ENCODE assay signal across 10 cellular contexts in genomic region chr2:29921560-29921915, GRCh38. TPM values are rescaled to one million over a fixed set of nuclear protein-coding genes. Genes with fewer than 3 reads are reported as not detected.
DNase-seq lines count a peak whose midpoint lies in the region; ATAC-seq, FAIRE-seq and TF ChIP-seq lines count a peak whose summit lies in the region.
"Had no signal": no experiment of that assay in that cellular context is flagged by ENCODE, and none has a peak within 500 bp of the region (broad histone marks: within the 10 kb centered on the region; RNA-seq: fewer than 3 reads in every experiment).

ALK (minus strand) TSS chr2:29921586; CDS start chr2:29920659, 927 bp downstream.

- H3K9me3 ChIP-seq in right lobe of liver: no peaks in the 10 kb centered on the region
- H3K9me3 ChIP-seq: neutrophil had no signal

- H3K27ac ChIP-seq in right lobe of liver: no peak within 1 kb of the TSS
- H3K27ac ChIP-seq: 22Rv1, neutrophil had no signal

- peak; percentile 34 for DNase-seq in NCI-H2107 treated with DMSO at 0.1 percent for 48 hours (lab: John Stamatoyannopoulos, UW; ENCODE audit: unreplicated experiment)
- no peak for DNase-seq in NCI-H2107 (lab: John Stamatoyannopoulos, UW)
- DNase-seq in NCI-H2227 treated with DMSO at 0.1 percent for 48 hours (lab: John Stamatoyannopoulos, UW): peak; percentile 92
- peak; percentile 72 to 76 for DNase-seq in activated CD4-positive, alpha-beta T cell treated with anti-CD3 and anti-CD28 coated beads, Interleukin-2, amount 50 U/mL, for 48 hours
- peak; percentile 97 for DNase-seq in ecto neural progenitor cell (ENCODE audit: low spot score)
- DNase-seq in right lobe of liver: peak; percentile 81 to 89 (median 83)
- DNase-seq in stimulated activated CD4-positive, alpha-beta T cell treated with anti-CD3 and anti-CD28 coated beads, Interleukin-4, amount 100 ng/mL, for 4 hours: peak; percentile 45 to 61
- no peak for DNase-seq in H54 (ENCODE audit: insufficient read length, low spot score)

- peak; percentile 95 to 99 (median 97) for ATAC-seq in right lobe of liver

- TF ChIP-seq POLR2A in right lobe of liver (IDR thresholded peaks at IDR 0.05) (no peak), H54 (IDR thresholded peaks at IDR 0.05; ENCODE audit: low read depth, low read length) (no peak)

- intact Hi-C loops in right lobe of liver (cut with DNase I): loop anchor here in 1 of 2 donors (5.0 kb wide), 1 partner anchor 151 kb away; no protein-coding TSS in a partner anchor

- WGBS in right lobe of liver (ENCODE audit: insufficient coverage, low coverage, low lambda C conversion rate, missing lambda C conversion rate): 0% methylated on average over 7 of the region's 27 CpGs

- no peak for TF ChIP-seq CTCF in right lobe of liver (IDR thresholded peaks at IDR 0.05)

- H3K36me3 ChIP-seq in right lobe of liver: no peaks in the 10 kb centered on the region
- H3K36me3 ChIP-seq: neutrophil had no signal

- FAIRE-seq in H54 (lab: Jason Lieb, UNC): no peak

- peaks cover 7 to 39% of the 10 kb centered on the region in 2 donors for H3K27me3 ChIP-seq in right lobe of liver

- H3K4me3 ChIP-seq in right lobe of liver: peak within 1 kb of the TSS; percentile 18 to 40 (median 22)

- peaks cover 0 to 17% (median 3%) of the 10 kb centered on the region in 4 donors for H3K4me1 ChIP-seq in right lobe of liver

RNA-seq across cellular contexts. Expression of gene ALK, which starts in this region (rescaled TPM):
- total RNA-seq in right lobe of liver: under 1 TPM in 2 of 6 experiments, not detected in 4; 0.04 to 0.06 TPM

Comparison
In these comparisons a context has a peak if more than half of its experiments do, and no peak if none do; other contexts are left out.
1. DNase-seq: peak in NCI-H2107 treated with DMSO at 0.1 percent for 48 hours (single experiment), NCI-H2227 treated with DMSO at 0.1 percent for 48 hours (single experiment), activated CD4-positive, alpha-beta T cell treated with anti-CD3 and anti-CD28 coated beads, Interleukin-2, amount 50 U/mL, for 48 hours (2 of 2), ecto neural progenitor cell (single experiment) and stimulated activated CD4-positive, alpha-beta T cell treated with anti-CD3 and anti-CD28 coated beads, Interleukin-4, amount 100 ng/mL, for 4 hours (2 of 2); none in NCI-H2107 (single experiment) and H54 (single experiment).
2. Peak in DNase-seq, ATAC-seq and H3K4me3 ChIP-seq in right lobe of liver; RNA of the gene not detected or under 1 TPM.